Comparison of ENCODE assay signal across 8 cellular contexts in genomic region chr10:80187465-80188409, GRCh38. TPM values are rescaled to one million over a fixed set of nuclear protein-coding genes. Genes with fewer than 3 reads are reported as not detected.
DNase-seq lines count a peak whose midpoint lies in the region; ATAC-seq and TF ChIP-seq lines count a peak whose summit lies in the region.
"Had no signal": no experiment of that assay in that cellular context is flagged by ENCODE, and none has a peak within 500 bp of the region (broad histone marks: within the 10 kb centered on the region; RNA-seq: fewer than 3 reads in every experiment).

No MANE protein-coding gene starts in this region.

- peaks cover 70% of the 10 kb centered on the region for H3K4me1 Mint-ChIP-seq in memory B cell

- H3K27me3 ChIP-seq in stomach = no peaks in the 10 kb centered on the region

- intact Hi-C loops in stomach (cut with DNase I; ENCODE audit: low total_unique reads) = no loop called here

- no peak for TF ChIP-seq CTCF in stomach (IDR thresholded peaks at IDR 0.05)

- WGBS in stomach, 5 donors = 57 to 72% (median 62%) methylated on average over 16 of the region's 16 CpGs

- no peak for TF ChIP-seq EP300 in stomach (IDR thresholded peaks at IDR 0.05)

- peak overlapping the region; percentile 74 for H3K4me3 Mint-ChIP-seq in memory B cell

- H3K27ac Mint-ChIP-seq in memory B cell = peak overlapping the region; percentile 95

- peaks cover 10% of the 10 kb centered on the region for H3K36me3 Mint-ChIP-seq in memory B cell

- peak overlapping the region in 1 of 4 donors; percentile 19 for H3K4me3 ChIP-seq in stomach

- ATAC-seq in GM19023 (IDR thresholded peaks at IDR 0.05; ENCODE audit: unreplicated experiment) (peak; percentile 93), HG02973 (IDR thresholded peaks at IDR 0.05; ENCODE audit: unreplicated experiment) (peak; percentile 75), memory B cell (ENCODE audit: low read depth) (peak; percentile 89)

- peaks cover 67 to 100% (median 88%) of the 10 kb centered on the region in 4 donors for H3K4me1 ChIP-seq in stomach

- DNase-seq in NOMO-1 treated with dmso at 0.1 percent for 144 hours (lab: John Stamatoyannopoulos, UW; ENCODE audit: unreplicated experiment) (peak; percentile 76), activated T-helper 1 cell treated with Interleukin-2 at 50 U/mL for 16 hours (ENCODE audit: low read depth) (peak; percentile 75), memory B cell (ENCODE audit: low spot score in 2 of 2) (peak; percentile 71 to 86), stomach (peak; percentile 62), DMS 273 (lab: John Stamatoyannopoulos, UW; ENCODE audit: unreplicated experiment) (no peak)

- no peaks in the 10 kb centered on the region for H3K9me3 ChIP-seq in stomach

- H3K27me3 Mint-ChIP-seq in memory B cell = no peaks in the 10 kb centered on the region

- TF ChIP-seq POLR2A in stomach (IDR thresholded peaks at IDR 0.05) = no peak

- H3K9me3 Mint-ChIP-seq in memory B cell = peaks cover 3% of the 10 kb centered on the region

- peaks cover 0 to 24% (median 9%) of the 10 kb centered on the region in 4 donors for H3K36me3 ChIP-seq in stomach

- peak overlapping the region; percentile 35 to 100 (median 72) for H3K27ac ChIP-seq in stomach

RNA-seq across cellular contexts. Expression of gene ANXA11, which starts 17.6 kb away (rescaled TPM):
- 100 to 1,000 TPM in 3 of 5 donors, 10 to 100 TPM in 2; 91.4 to 293 (median 109) TPM for total RNA-seq in stomach
- 100 to 1,000 TPM; 171 to 208 (median 181) TPM for polyA plus RNA-seq in stomach

RNA-seq across cellular contexts. Expression of gene PLAC9, which starts 55.2 kb away (rescaled TPM):
- total RNA-seq in stomach = 10 to 100 TPM in 2 of 5 donors, 1 to 10 TPM in 1, not detected in 2; 2.0 to 37.4 (median 11.6) TPM
- polyA plus RNA-seq in stomach = 10 to 100 TPM; 14.2 to 28.3 (median 26.4) TPM
- total RNA-seq: renal cortical epithelial cell had no signal
